16 cellular contexts compared by ENCODE assay signal in genomic region chr3:4067893-4068292, GRCh38.
"Had no signal": no experiment of that assay in that cellular context is flagged by ENCODE, and none has a peak within 500 bp of the region (broad histone marks: within the 10 kb centered on the region; RNA-seq: fewer than 3 reads in every experiment).

No MANE protein-coding gene starts in this region.

- H3K27ac Mint-ChIP-seq: activated CD4-positive, alpha-beta T cell treated with anti-CD3 and anti-CD28 coated beads, Interleukin-2, amount 10 ng/mL, durations not matched to agents 7 days and 5 days; activated naive CD8-positive, alpha-beta T cell treated with anti-CD3 and anti-CD28 coated beads, Interleukin-2, amount 50 U/mL, for 24 hours; naive thymus-derived CD4-positive, alpha-beta T cell; WTC11 had no signal

- H3K4me3 ChIP-seq: esophagus squamous epithelium, lower lobe of right lung, thyroid gland, uterus had no signal

- H3K4me1 ChIP-seq: esophagus squamous epithelium, lower lobe of right lung, thyroid gland, uterus had no signal

- H3K27me3 Mint-ChIP-seq: activated CD4-positive, alpha-beta T cell treated with anti-CD3 and anti-CD28 coated beads, Interleukin-2, amount 10 ng/mL, durations not matched to agents 7 days and 5 days; activated naive CD8-positive, alpha-beta T cell treated with anti-CD3 and anti-CD28 coated beads, Interleukin-2, amount 50 U/mL, for 24 hours had no signal

- H3K4me1 Mint-ChIP-seq: activated CD4-positive, alpha-beta T cell treated with anti-CD3 and anti-CD28 coated beads, Interleukin-2, amount 10 ng/mL, durations not matched to agents 7 days and 5 days had no signal

- H3K27me3 ChIP-seq: esophagus squamous epithelium, thyroid gland, uterus had no signal

- H3K4me3 Mint-ChIP-seq: activated CD4-positive, alpha-beta T cell treated with anti-CD3 and anti-CD28 coated beads, Interleukin-2, amount 10 ng/mL, durations not matched to agents 7 days and 5 days; activated naive CD8-positive, alpha-beta T cell treated with anti-CD3 and anti-CD28 coated beads, Interleukin-2, amount 50 U/mL, for 24 hours; naive thymus-derived CD4-positive, alpha-beta T cell; WTC11 had no signal

- H3K9me3 ChIP-seq: esophagus squamous epithelium, lower lobe of right lung, thyroid gland, uterus had no signal

- H3K9ac ChIP-seq: parathyroid adenoma had no signal

- DNase-seq: activated CD4-positive, alpha-beta T cell treated with anti-CD3 and anti-CD28 coated beads, Interleukin-2, amount 10 ng/mL, durations not matched to agents 7 days and 5 days; activated CD8-positive, alpha-beta memory T cell treated with anti-CD3 and anti-CD28 coated beads for 24 hours; activated naive CD4-positive, alpha-beta T cell treated with Interleukin-2 at 50 U/mL for 16 hours; activated naive CD8-positive, alpha-beta T cell treated with anti-CD3 and anti-CD28 coated beads, Interleukin-2, amount 50 U/mL, for 24 hours; esophagus squamous epithelium; foreskin fibroblast; glutamatergic neuron; lower lobe of right lung; naive thymus-derived CD4-positive, alpha-beta T cell; retina; thyroid gland; uterus had no signal

- H3K9me3 Mint-ChIP-seq: activated naive CD8-positive, alpha-beta T cell treated with anti-CD3 and anti-CD28 coated beads, Interleukin-2, amount 50 U/mL, for 24 hours had no signal

- H3K27ac ChIP-seq: esophagus squamous epithelium, lower lobe of right lung, parathyroid adenoma, thyroid gland, uterus had no signal

- H3K36me3 ChIP-seq: esophagus squamous epithelium, lower lobe of right lung, thyroid gland, uterus had no signal

- FAIRE-seq: astrocyte, colon had no signal
